20 cellular contexts compared by ENCODE assay signal in genomic region chr1:185696419-185697150, GRCh38. TPM values are rescaled to one million over a fixed set of nuclear protein-coding genes. Genes with fewer than 3 reads are reported as not detected.
DNase-seq lines count a peak whose midpoint lies in the region; FAIRE-seq and TF ChIP-seq lines count a peak whose summit lies in the region.
"Had no signal": no experiment of that assay in that cellular context is flagged by ENCODE, and none has a peak within 500 bp of the region (broad histone marks: within the 10 kb centered on the region; RNA-seq: fewer than 3 reads in every experiment).

No MANE protein-coding gene starts in this region.

- POLR2A ChIA-PET in A673 (lab: Charles Lee; ENCODE audit: low non-redundant PET) = no interaction called here
- POLR2A ChIA-PET in HEK293 (lab: Yijun Ruan, JAX) = no interaction called here
- POLR2A ChIA-PET in H1 (lab: Charles Lee; ENCODE audit: partially characterized antibody) = no interaction called here
- POLR2A ChIA-PET in activated CD4-positive, alpha-beta T cell treated with anti-CD3 and anti-CD28 coated beads, Interleukin-2, amount 10 ng/mL, durations not matched to agents 7 days and 5 days (lab: Charles Lee) = no interaction called here

- no peaks in the 10 kb centered on the region for H4K20me1 ChIP-seq in H1 (replicated peaks in 1 of 2; ENCODE audit: control insufficient read depth in 1 of 2, insufficient read depth in 2 of 2, low read length in 2 of 2)

- H2AFZ ChIP-seq in H1 (ENCODE audit: low read length) = peak overlapping the region; percentile 1; the same call in 1 of the 2 replicates

- H3K27ac ChIP-seq in A673 (ENCODE audit: low read depth, low read length, poor library complexity, severe bottlenecking) = peak overlapping the region; percentile 100
- H3K27ac ChIP-seq in HEK293 (ENCODE audit: extremely low read depth, low read depth, low read length) = no peak overlapping the region
- no peak overlapping the region for H3K27ac ChIP-seq in H1 (ENCODE audit: low read depth, low read length)
- no peak overlapping the region for H3K27ac ChIP-seq in Peyer's patch
- H3K27ac ChIP-seq: RWPE1, suprapubic skin, vagina had no signal

- H3K36me3 Mint-ChIP-seq in activated CD4-positive, alpha-beta T cell treated with anti-CD3 and anti-CD28 coated beads, Interleukin-2, amount 10 ng/mL, durations not matched to agents 7 days and 5 days (ENCODE audit: low read depth) = peaks cover 13% of the 10 kb centered on the region

- no peak overlapping the region for H4K8ac ChIP-seq in H1 (ENCODE audit: extremely low read depth, insufficient read depth, low read length)

- CTCF ChIA-PET in A673 (lab: Charles Lee) = interaction anchor here (1.0 kb wide), 1 partner anchor 516 kb away, joined by 4 read pairs; no protein-coding TSS in a partner anchor
- CTCF ChIA-PET in HEK293 (lab: Yijun Ruan, JAX) = interaction anchor here (0.6 to 3.8 kb wide), 9 partner anchors 11 to 891 kb away, joined by 3 to 17 read pairs (median 3); no protein-coding TSS in a partner anchor
- CTCF ChIA-PET in H1 (lab: Charles Lee; ENCODE audit: partially characterized antibody) = interaction anchor here (0.6 to 4.9 kb wide), 8 partner anchors 13 to 541 kb away, joined by 3 to 12 read pairs (median 4); no protein-coding TSS in a partner anchor
- CTCF ChIA-PET in activated CD4-positive, alpha-beta T cell treated with anti-CD3 and anti-CD28 coated beads, Interleukin-2, amount 10 ng/mL, durations not matched to agents 7 days and 5 days (lab: Charles Lee) = interaction anchor here (0.9 kb wide), 1 partner anchor 525 kb away, joined by 4 read pairs; no protein-coding TSS in a partner anchor

- H3K4me1 Mint-ChIP-seq in activated CD4-positive, alpha-beta T cell treated with anti-CD3 and anti-CD28 coated beads, Interleukin-2, amount 10 ng/mL, durations not matched to agents 7 days and 5 days = peaks cover 26% of the 10 kb centered on the region

- H3K4me3 Mint-ChIP-seq in activated CD4-positive, alpha-beta T cell treated with anti-CD3 and anti-CD28 coated beads, Interleukin-2, amount 10 ng/mL, durations not matched to agents 7 days and 5 days = no peak overlapping the region
- H3K4me3 Mint-ChIP-seq: CD14-positive monocyte had no signal

- no peak overlapping the region for H3K56ac ChIP-seq in H1 (replicated peaks; ENCODE audit: insufficient read length, low read depth, low read length)

- no peak overlapping the region for H3K23ac ChIP-seq in H1 (ENCODE audit: insufficient read length)

- H4K91ac ChIP-seq in H1 (replicated peaks; ENCODE audit: insufficient read length, low read length) = no peak overlapping the region

- no peak overlapping the region for H3K27ac Mint-ChIP-seq in activated CD4-positive, alpha-beta T cell treated with anti-CD3 and anti-CD28 coated beads, Interleukin-2, amount 10 ng/mL, durations not matched to agents 7 days and 5 days
- H3K27ac Mint-ChIP-seq: CD14-positive monocyte had no signal

- TF ChIP-seq RAD21 in H1 (IDR thresholded peaks at IDR 0.05 in 1 of 2, conservative IDR thresholded peaks at IDR 0.05 in 1 of 2; ENCODE audit: low read depth in 2 of 2, low read length in 2 of 2) = no peak

- H2BK5ac ChIP-seq in H1 (ENCODE audit: low read depth, low read length) = no peak overlapping the region

- no peaks in the 10 kb centered on the region for H3K36me3 ChIP-seq in A673 (ENCODE audit: insufficient read depth, low read length, poor library complexity, severe bottlenecking)
- no peaks in the 10 kb centered on the region for H3K36me3 ChIP-seq in HEK293 (ENCODE audit: control insufficient read depth in 2 of 2, insufficient read depth in 1 of 2, low read length in 2 of 2)
- no peaks in the 10 kb centered on the region for H3K36me3 ChIP-seq in H1 (ENCODE audit: control insufficient read depth in 2 of 4, insufficient read depth in 4 of 4, low read length in 3 of 4)
- no peaks in the 10 kb centered on the region for H3K36me3 ChIP-seq in Peyer's patch
- H3K36me3 ChIP-seq: MG63, suprapubic skin, vagina had no signal

- H3K18ac ChIP-seq in H1 (ENCODE audit: extremely low read depth, low read length) = no peak overlapping the region

- H3K4me1 ChIP-seq in A673 (ENCODE audit: insufficient read depth, low read length, poor library complexity, severe bottlenecking) (peaks cover 54% of the 10 kb centered on the region), HEK293 (ENCODE audit: control insufficient read depth, insufficient read depth, low read length) (no peaks in the 10 kb centered on the region), H1 (replicated peaks in 1 of 4; ENCODE audit: control insufficient read depth in 3 of 4, insufficient read depth in 4 of 4, low read length in 3 of 4) (peaks cover 0 to 7% (median 3%) of the 10 kb centered on the region in 4 experiments; a peak in 4 of 7 replicates), Peyer's patch (peaks cover 0 to 11% (median 2%) of the 10 kb centered on the region in 4 donors)
- H3K4me1 ChIP-seq: vagina had no signal

- H3K9me3 Mint-ChIP-seq in activated CD4-positive, alpha-beta T cell treated with anti-CD3 and anti-CD28 coated beads, Interleukin-2, amount 10 ng/mL, durations not matched to agents 7 days and 5 days = peaks cover 11% of the 10 kb centered on the region

- H2AK5ac ChIP-seq in H1 (ENCODE audit: low read depth, low read length) = no peak overlapping the region

- H2BK15ac ChIP-seq in H1 (ENCODE audit: low read length) = no peak overlapping the region

- no peak for TF ChIP-seq CTCF in A673 (conservative IDR thresholded peaks at IDR 0.05; ENCODE audit: low read depth, low read length)
- no peak for TF ChIP-seq CTCF in HEK293 (tag by site-specific recombination; IDR thresholded peaks at IDR 0.05)
- no peak for TF ChIP-seq CTCF in H1 (IDR thresholded peaks at IDR 0.05; ENCODE audit: control extremely low read depth in 1 of 3, insufficient read depth in 1 of 3, low read depth in 1 of 3, low read length in 3 of 3)
- TF ChIP-seq CTCF in Peyer's patch (IDR thresholded peaks at IDR 0.05) = no peak

- TF ChIP-seq POLR2A in H1 (IDR thresholded peaks at IDR 0.05; ENCODE audit: control extremely low read depth in 1 of 2, low read depth in 2 of 2, low read length in 2 of 2) (no peak), Peyer's patch (IDR thresholded peaks at IDR 0.05) (no peak)

- H3K79me1 ChIP-seq in H1 (ENCODE audit: low read depth, low read length) = no peaks in the 10 kb centered on the region

- no peak overlapping the region for H3K9ac ChIP-seq in H1 (replicated peaks in 1 of 4; ENCODE audit: extremely low read depth in 1 of 4, low read depth in 3 of 4, low read length in 3 of 4)

- H3K9me3 ChIP-seq in A673 (ENCODE audit: low read depth, low read length, poor library complexity, severe bottlenecking) (no peaks in the 10 kb centered on the region), HEK293 (ENCODE audit: control insufficient read depth, insufficient read depth, low read depth, low read length) (no peaks in the 10 kb centered on the region), H1 (ENCODE audit: insufficient read depth in 2 of 2, low read depth in 1 of 2, low read length in 1 of 2) (no peaks in the 10 kb centered on the region), Peyer's patch (no peaks in the 10 kb centered on the region)
- H3K9me3 ChIP-seq: MG63, suprapubic skin, vagina had no signal

- H3K27me3 ChIP-seq in A673 (replicated peaks; ENCODE audit: insufficient read depth, low read depth, low read length, poor library complexity) = no peaks in the 10 kb centered on the region
- peaks cover 1 to 7% (median 3%) of the 10 kb centered on the region in 4 experiments; a peak in 5 of 7 replicates for H3K27me3 ChIP-seq in H1 (replicated peaks in 1 of 4; ENCODE audit: control insufficient read depth in 3 of 4, extremely low read depth in 1 of 4, insufficient read depth in 3 of 4, low read length in 3 of 4)
- H3K27me3 ChIP-seq in Peyer's patch = no peaks in the 10 kb centered on the region
- H3K27me3 ChIP-seq: suprapubic skin, vagina had no signal

- peaks cover 15% of the 10 kb centered on the region for H3K27me3 Mint-ChIP-seq in activated CD4-positive, alpha-beta T cell treated with anti-CD3 and anti-CD28 coated beads, Interleukin-2, amount 10 ng/mL, durations not matched to agents 7 days and 5 days

- no peak overlapping the region for H4K5ac ChIP-seq in H1 (ENCODE audit: insufficient read length, low read depth, low read length)

- H3K23me2 ChIP-seq in H1 (ENCODE audit: low read depth, low read length) = peaks cover 2% of the 10 kb centered on the region; the same call in 1 of the 2 replicates

- no peak overlapping the region for H2BK20ac ChIP-seq in H1 (ENCODE audit: low read length)

- no peak overlapping the region for H3K4ac ChIP-seq in H1 (replicated peaks; ENCODE audit: insufficient read length, low read depth, low read length)

- H3K4me2 ChIP-seq in H1 (ENCODE audit: insufficient read depth in 1 of 2, low read depth in 2 of 2, low read length in 2 of 2) = no peak overlapping the region

- no TSS peak for BruUV-seq in A673 (replicated peaks; lab: Mats Ljungman, UMichigan)

- WGBS in H1 (ENCODE audit: extremely low coverage in 1 of 2, insufficient coverage in 1 of 2, insufficient read length in 1 of 2, insufficient replicate concordance in 2 of 2, low coverage in 1 of 2, low lambda C conversion rate in 2 of 2, missing lambda C conversion rate in 1 of 2), 2 experiments = 84% methylated on average over 4 of the region's 4 CpGs; no CpG with 5 or more reads in 1 of the 2 experiments

- no peak for TF ChIP-seq EP300 in H1 (IDR thresholded peaks at IDR 0.05; ENCODE audit: borderline replicate concordance in 1 of 2, low read depth in 2 of 2, low read length in 2 of 2)

- no peak overlapping the region for H2BK120ac ChIP-seq in H1 (replicated peaks; ENCODE audit: low read depth, low read length)

- no peak for FAIRE-seq in H1 (lab: Jason Lieb, UNC)
- FAIRE-seq: GM18507 had no signal

- H3K14ac ChIP-seq in H1 (ENCODE audit: insufficient read length) = no peak overlapping the region

- H3K4me3 ChIP-seq in A673 (ENCODE audit: low read depth, low read length, poor library complexity, severe bottlenecking) = no peak overlapping the region
- no peak overlapping the region for H3K4me3 ChIP-seq in HEK293 (ENCODE audit: low read depth, low read length)
- no peak overlapping the region for H3K4me3 ChIP-seq in H1 (ENCODE audit: extremely low read depth in 1 of 4, insufficient read depth in 2 of 4, low read depth in 3 of 4, low read length in 4 of 4)
- H3K4me3 ChIP-seq in Peyer's patch = no peak overlapping the region
- H3K4me3 ChIP-seq: MG63, suprapubic skin, vagina had no signal

- no peaks in the 10 kb centered on the region for H3K79me2 ChIP-seq in H1 (ENCODE audit: control insufficient read depth in 1 of 2, insufficient read depth in 2 of 2, low read length in 2 of 2)

- DNase-seq in A673 (ENCODE audit: low spot score) (peak; percentile 48), NCI-H345 treated with DMSO at 0.1 percent for 48 hours (lab: John Stamatoyannopoulos, UW; ENCODE audit: unreplicated experiment) (peak; percentile 74), H1 (ENCODE audit: low read depth in 1 of 2, low spot score in 2 of 2) (no peak), NCI-H2196 treated with DMSO at 0.1 percent for 48 hours (lab: John Stamatoyannopoulos, UW; ENCODE audit: unreplicated experiment) (no peak), Peyer's patch (no peak), HPDE6-E6E7 (ENCODE audit: extremely low spot score) (no peak)
- no peak for DNase-seq in activated CD4-positive, alpha-beta T cell treated with anti-CD3 and anti-CD28 coated beads, Interleukin-2, amount 10 ng/mL, durations not matched to agents 7 days and 5 days
- DNase-seq: activated CD4-positive, alpha-beta T cell treated with anti-CD3 and anti-CD28 coated beads, Interleukin-2, amount 50 U/mL, for 48 hours; activated CD8-positive, alpha-beta memory T cell treated with anti-CD3 and anti-CD28 coated beads, Interleukin-2, amount 50 U/mL, for 48 hours; activated effector memory CD4-positive, alpha-beta T cell treated with Interleukin-2 at 50 U/mL for 16 hours; foreskin melanocyte; islet precursor cell; MG63; T-helper 9 cell had no signal

- intact Hi-C loops in A673 (cut with micrococcal nuclease; ENCODE audit: unreplicated experiment) = no loop called here

- H2BK12ac ChIP-seq in H1 (ENCODE audit: low read depth, low read length) = 0 out of 2 replicates have a peak overlapping the region, but pooled peaks have one; percentile 19

RNA-seq across cellular contexts. Expression of gene HMCN1, which starts 37.6 kb away (rescaled TPM):
- total RNA-seq in A673 (2021) (134 and 182 TPM in 2 replicates), Peyer's patch (10 to 100 TPM in 2 of 4 donors, 1 to 10 TPM in 2; 1.5 to 18.2 (median 7.1) TPM)
- total RNA-seq in H1 (2021; fragmentation: NEBNext Ultra II Directional; extraction: Animal tissue kit (Norgen Biotek cat#: 25700)) = 14.4 and 14.6 TPM in 2 replicates
- polyA plus RNA-seq in H1 (2011; rRNA removed) = 9.0 and 13.8 TPM in 2 replicates
- 15.4 TPM for polyA plus RNA-seq in H1 (2011; cell fraction: cytosol; rRNA removed)
- polyA plus RNA-seq in H1 (2011; cell fraction: nucleus; rRNA removed) = 28.7 TPM
- polyA plus RNA-seq in H1 (2012, experiment 1 of 2) = 10.9 to 12.7 TPM (median 11.7 TPM) in 4 replicates
- polyA plus RNA-seq in H1 (2012, experiment 2 of 2) = 0.21 TPM
- 13.7 TPM for polyA plus RNA-seq in H1 (2013, experiment 1 of 2)
- polyA plus RNA-seq in H1 (2013, experiment 2 of 2) = 9.6 TPM
- polyA minus RNA-seq in H1 (2011; rRNA and poly(A)+ RNA removed) = 37.9 and 68.7 TPM in 2 replicates
- polyA minus RNA-seq in H1 (2011; cell fraction: cytosol; rRNA and poly(A)+ RNA removed) = 11.5 TPM
- 36.6 TPM for polyA minus RNA-seq in H1 (2011; cell fraction: nucleus; rRNA and poly(A)+ RNA removed)
- total RNA-seq in activated CD4-positive, alpha-beta T cell treated with anti-CD3 and anti-CD28 coated beads, Interleukin-2, amount 10 ng/mL, durations not matched to agents 7 days and 5 days = under 1 TPM; 0.07 to 0.21 TPM
- polyA plus RNA-seq: CD14-positive monocyte had no signal

Comparison
In these comparisons a context has a peak if more than half of its experiments do, and no peak if none do; other contexts are left out.
1. DNase-seq: peak in A673 (single experiment) and NCI-H345 treated with DMSO at 0.1 percent for 48 hours (single experiment); none in H1 (0 of 2), activated CD4-positive, alpha-beta T cell treated with anti-CD3 and anti-CD28 coated beads, Interleukin-2, amount 10 ng/mL, durations not matched to agents 7 days and 5 days (single experiment), NCI-H2196 treated with DMSO at 0.1 percent for 48 hours (single experiment), Peyer's patch (0 of 3) and HPDE6-E6E7 (single experiment).